Comparison of ENCODE assay signal across 22 cellular contexts in the genomic region with DNA sequence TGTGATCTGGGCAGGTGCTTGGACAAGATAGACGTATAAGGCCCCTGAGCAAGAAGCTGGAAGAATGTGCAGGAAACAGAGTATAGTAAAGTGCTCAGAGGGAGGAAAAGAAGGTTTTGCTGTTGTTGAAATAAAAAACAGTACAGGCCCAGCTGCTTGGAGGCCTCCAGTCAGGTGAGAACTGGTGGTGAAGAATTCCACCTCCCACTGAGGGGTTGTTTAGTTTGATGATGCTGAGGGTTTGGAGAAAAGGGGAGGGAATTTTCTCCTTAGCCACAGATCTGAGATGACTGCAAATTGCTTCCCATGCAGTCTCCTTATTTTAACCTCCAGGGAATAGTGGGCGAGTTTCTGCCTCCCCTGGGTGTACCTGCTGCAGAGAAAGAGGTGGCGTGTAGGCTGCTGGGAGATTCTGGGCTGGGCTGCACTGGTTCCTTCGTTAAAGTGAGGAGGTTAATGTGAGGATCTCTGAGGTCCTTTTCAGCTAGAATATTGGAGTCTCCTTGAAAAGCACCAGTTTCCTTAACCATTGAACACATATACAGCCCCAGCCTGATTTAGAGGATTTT.
DNase-seq lines count a peak whose midpoint lies in the region; ATAC-seq lines count a peak whose summit lies in the region.
"Had no signal": no experiment of that assay in that cellular context is flagged by ENCODE, and none has a peak within 500 bp of the region (broad histone marks: within the 10 kb centered on the region; RNA-seq: fewer than 3 reads in every experiment).

No MANE protein-coding gene starts in this region.

- peak overlapping the region; percentile 62 for H3K27ac ChIP-seq in caudate nucleus (ENCODE audit: low read depth, low read length)
- H3K27ac ChIP-seq: 22Rv1, Peyer's patch, SK-N-MC had no signal

- ATAC-seq in GM18858 (IDR thresholded peaks at IDR 0.05; ENCODE audit: unreplicated experiment) (no peak), HG03432 (IDR thresholded peaks at IDR 0.05; ENCODE audit: unreplicated experiment) (no peak)
- ATAC-seq: HepG2 had no signal

- DNase-seq in NCI-H1417 (lab: John Stamatoyannopoulos, UW) (peak in 2 of 3 experiments; percentile 2 to 11), NCI-H1417 treated with DMSO at 0.1 percent for 48 hours (lab: John Stamatoyannopoulos, UW) (no peak), NCI-H1436 treated with DMSO at 0.1 percent for 48 hours (lab: John Stamatoyannopoulos, UW) (peak; percentile 48), caudate nucleus (lab: John Stamatoyannopoulos, UW) (peak in 32 of 61 donors; percentile 17 to 85 (median 40)), putamen (ENCODE audit: low spot score) (peak; percentile 70), SIG-M5 (lab: John Stamatoyannopoulos, UW) (no peak)
- DNase-seq: GOT3, Karpas-422, NCI-H1092 treated with DMSO at 0.1 percent for 48 hours, NCI-H1694, NCI-H2029 treated with DMSO at 0.1 percent for 48 hours, NCI-H2171, NCI-H226, NCI-H510A, NCI-H69, Peyer's patch, SHP77 treated with DMSO at 0.1 percent for 48 hours had no signal

Comparison
In these comparisons a context has a peak if more than half of its experiments do, and no peak if none do; other contexts are left out.
1. DNase-seq: peak in NCI-H1417 (2 of 3), NCI-H1436 treated with DMSO at 0.1 percent for 48 hours (single experiment), caudate nucleus (32 of 61) and putamen (single experiment); none in NCI-H1417 treated with DMSO at 0.1 percent for 48 hours (single experiment) and SIG-M5 (single experiment).